Comparison of ENCODE assay signal across 8 cellular contexts in the genomic region with DNA sequence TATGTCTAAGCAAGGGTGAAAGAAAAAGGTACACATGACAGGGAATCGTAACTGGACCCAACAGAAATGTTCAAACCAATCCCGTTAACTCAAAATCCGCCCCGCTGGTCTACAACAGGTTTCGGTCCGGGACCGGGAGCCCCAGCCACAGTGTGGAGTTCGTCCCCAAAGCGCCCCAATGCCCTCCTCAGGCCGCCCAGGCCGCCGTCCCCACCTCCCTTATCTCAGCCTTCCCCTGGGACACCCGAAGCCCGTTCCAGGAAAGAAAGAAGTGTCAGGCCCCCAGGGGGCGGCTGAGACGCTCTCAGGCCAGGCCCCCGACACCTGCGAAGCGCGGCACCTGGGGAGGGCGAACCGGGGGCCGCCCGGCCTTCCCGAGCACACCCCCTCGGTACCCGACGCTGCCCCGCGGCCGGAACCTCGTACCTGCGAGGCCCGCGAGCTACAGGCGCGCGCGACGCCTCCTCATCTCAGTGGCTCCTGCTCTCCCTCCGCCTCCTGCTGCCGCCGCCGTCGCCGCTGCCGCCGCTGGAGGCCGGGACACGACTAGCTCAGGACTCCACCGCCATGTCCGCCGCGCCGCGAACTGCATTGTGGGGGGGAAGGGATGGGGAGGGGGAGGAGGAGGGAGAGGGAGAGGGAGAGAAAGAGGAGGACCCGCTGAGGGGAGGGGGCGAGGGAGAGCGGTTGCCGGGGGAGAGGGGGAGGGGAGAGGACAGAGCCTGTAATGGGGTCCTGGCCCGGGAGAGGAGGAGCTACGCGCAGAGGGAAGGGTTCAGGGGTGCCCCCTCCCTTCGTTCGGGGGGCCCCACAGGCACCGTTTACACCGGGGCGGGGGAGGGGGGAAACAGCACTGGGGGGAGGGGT. TPM values are rescaled to one million over a fixed set of nuclear protein-coding genes. Genes with fewer than 3 reads are reported as not detected.
A peak's percentile ranks its signal among the peaks of the same experiment; 100 is the strongest.
DNase-seq lines count a peak whose midpoint lies in the region; ATAC-seq, FAIRE-seq and TF ChIP-seq lines count a peak whose summit lies in the region.

A gene with protein sequence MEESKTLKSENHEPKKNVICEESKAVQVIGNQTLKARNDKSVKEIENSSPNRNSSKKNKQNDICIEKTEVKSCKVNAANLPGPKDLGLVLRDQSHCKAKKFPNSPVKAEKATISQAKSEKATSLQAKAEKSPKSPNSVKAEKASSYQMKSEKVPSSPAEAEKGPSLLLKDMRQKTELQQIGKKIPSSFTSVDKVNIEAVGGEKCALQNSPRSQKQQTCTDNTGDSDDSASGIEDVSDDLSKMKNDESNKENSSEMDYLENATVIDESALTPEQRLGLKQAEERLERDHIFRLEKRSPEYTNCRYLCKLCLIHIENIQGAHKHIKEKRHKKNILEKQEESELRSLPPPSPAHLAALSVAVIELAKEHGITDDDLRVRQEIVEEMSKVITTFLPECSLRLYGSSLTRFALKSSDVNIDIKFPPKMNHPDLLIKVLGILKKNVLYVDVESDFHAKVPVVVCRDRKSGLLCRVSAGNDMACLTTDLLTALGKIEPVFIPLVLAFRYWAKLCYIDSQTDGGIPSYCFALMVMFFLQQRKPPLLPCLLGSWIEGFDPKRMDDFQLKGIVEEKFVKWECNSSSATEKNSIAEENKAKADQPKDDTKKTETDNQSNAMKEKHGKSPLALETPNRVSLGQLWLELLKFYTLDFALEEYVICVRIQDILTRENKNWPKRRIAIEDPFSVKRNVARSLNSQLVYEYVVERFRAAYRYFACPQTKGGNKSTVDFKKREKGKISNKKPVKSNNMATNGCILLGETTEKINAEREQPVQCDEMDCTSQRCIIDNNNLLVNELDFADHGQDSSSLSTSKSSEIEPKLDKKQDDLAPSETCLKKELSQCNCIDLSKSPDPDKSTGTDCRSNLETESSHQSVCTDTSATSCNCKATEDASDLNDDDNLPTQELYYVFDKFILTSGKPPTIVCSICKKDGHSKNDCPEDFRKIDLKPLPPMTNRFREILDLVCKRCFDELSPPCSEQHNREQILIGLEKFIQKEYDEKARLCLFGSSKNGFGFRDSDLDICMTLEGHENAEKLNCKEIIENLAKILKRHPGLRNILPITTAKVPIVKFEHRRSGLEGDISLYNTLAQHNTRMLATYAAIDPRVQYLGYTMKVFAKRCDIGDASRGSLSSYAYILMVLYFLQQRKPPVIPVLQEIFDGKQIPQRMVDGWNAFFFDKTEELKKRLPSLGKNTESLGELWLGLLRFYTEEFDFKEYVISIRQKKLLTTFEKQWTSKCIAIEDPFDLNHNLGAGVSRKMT (N-terminal part only) (minus strand): TSS at position 588 of the 867 bp plus-strand sequence. CDS start 26,812 bp downstream, outside the sequence.

- TF ChIP-seq CTCF in D721Med (IDR thresholded peaks at IDR 0.05; ENCODE audit: insufficient read depth, missing control alignments) (no peak), RWPE2 (IDR thresholded peaks at IDR 0.05; ENCODE audit: poor library complexity, severe bottlenecking) (peak; percentile 15), neural progenitor cell (IDR thresholded peaks at IDR 0.05) (peak; percentile 26), stomach (IDR thresholded peaks at IDR 0.05) (peak in 1 of 7 experiments; percentile 10)

- H3K27ac Mint-ChIP-seq in neural progenitor cell, result peak within 1 kb of the TSS; percentile 97

- intact Hi-C loops in stomach (cut with DNase I; ENCODE audit: low total_unique reads), result no loop called here

- H2AFZ ChIP-seq in neural progenitor cell (replicated peaks), result peak within 1 kb of the TSS; percentile 81

- peak; percentile 24 for DNase-seq in D721Med (ENCODE audit: insufficient read length, low spot score)
- peak; percentile 76 for DNase-seq in RWPE2 (ENCODE audit: low spot score)
- DNase-seq in activated gamma-delta T cell treated with Interleukin-2 at 50 U/mL for 16 hours, result peak; percentile 67
- DNase-seq in foreskin melanocyte, result peak; percentile 59
- DNase-seq in neural progenitor cell (ENCODE audit: low spot score), result peak; percentile 97
- DNase-seq in stomach, result peak; percentile 72

- TF ChIP-seq EP300 in stomach (IDR thresholded peaks at IDR 0.05), result no peak

- peaks cover 26% of the 10 kb centered on the region for H3K4me1 ChIP-seq in RWPE2 (ENCODE audit: insufficient read depth, poor library complexity, severe bottlenecking)
- peaks cover 28% of the 10 kb centered on the region for H3K4me1 ChIP-seq in neural progenitor cell
- peaks cover 0 to 52% (median 36%) of the 10 kb centered on the region in 4 donors for H3K4me1 ChIP-seq in stomach

- peak within 1 kb of the TSS; percentile 93 for H3K27ac ChIP-seq in KOPT-K1 (ENCODE audit: low read depth, low read length, poor library complexity, severe bottlenecking)
- peak within 1 kb of the TSS; percentile 82 for H3K27ac ChIP-seq in RWPE2 (ENCODE audit: poor library complexity, severe bottlenecking)
- H3K27ac ChIP-seq in neural progenitor cell, result peak within 1 kb of the TSS; percentile 94
- H3K27ac ChIP-seq in stomach, result peak within 1 kb of the TSS; percentile 87 to 94 (median 91)

- H3K36me3 ChIP-seq in KOPT-K1 (ENCODE audit: insufficient read depth, low read length) (0 out of 2 replicates have a peak, but pooled peaks cover under 1% of the 10 kb centered on the region), RWPE2 (ENCODE audit: low read depth) (no peaks in the 10 kb centered on the region), neural progenitor cell (no peaks in the 10 kb centered on the region), stomach (no peaks in the 10 kb centered on the region)

- peak within 1 kb of the TSS; percentile 95 for H3K4me2 ChIP-seq in neural progenitor cell

- H3K9me3 Mint-ChIP-seq in neural progenitor cell, result peaks cover 2% of the 10 kb centered on the region

- peak within 1 kb of the TSS; percentile 92 for H3K4me3 ChIP-seq in RWPE2 (ENCODE audit: severe bottlenecking)
- H3K4me3 ChIP-seq in neural progenitor cell, result peak within 1 kb of the TSS; percentile 67
- H3K4me3 ChIP-seq in stomach, result peak within 1 kb of the TSS; percentile 78 to 99 (median 92)

- H3K4me1 Mint-ChIP-seq in neural progenitor cell, result peaks cover 21% of the 10 kb centered on the region

- H3K27me3 Mint-ChIP-seq in neural progenitor cell (ENCODE audit: insufficient read depth, low read depth), result peaks cover 2% of the 10 kb centered on the region

- ATAC-seq in GM21528 (IDR thresholded peaks at IDR 0.05; ENCODE audit: low FRiP score, unreplicated experiment) (peak; percentile 42), RWPE2 (ENCODE audit: low read depth) (peak; percentile 60)

- peaks cover 31% of the 10 kb centered on the region for H3F3A ChIP-seq in neural progenitor cell (ENCODE audit: low read depth)

- H3K79me2 ChIP-seq in neural progenitor cell (ENCODE audit: low read depth), result peaks cover 54% of the 10 kb centered on the region

- H3K27me3 ChIP-seq in RWPE2 (ENCODE audit: insufficient read depth, poor library complexity, severe bottlenecking), result no peaks in the 10 kb centered on the region
- no peaks in the 10 kb centered on the region for H3K27me3 ChIP-seq in neural progenitor cell
- H3K27me3 ChIP-seq in stomach, result no peaks in the 10 kb centered on the region

- WGBS in stomach, 5 donors, result 0 to 2% (median 1%) methylated on average over 25 to 67 of the region's 68 CpGs

- peak within 1 kb of the TSS; percentile 89 for H3K4me3 Mint-ChIP-seq in neural progenitor cell

- peaks cover 4% of the 10 kb centered on the region for H3K36me3 Mint-ChIP-seq in neural progenitor cell

- no peak for TF ChIP-seq POLR2A in stomach (IDR thresholded peaks at IDR 0.05)

- H3K9me3 ChIP-seq in KOPT-K1 (ENCODE audit: insufficient read depth, low read length, poor library complexity, severe bottlenecking) (no peaks in the 10 kb centered on the region), RWPE2 (ENCODE audit: severe bottlenecking) (no peaks in the 10 kb centered on the region), neural progenitor cell (ENCODE audit: low read depth) (no peaks in the 10 kb centered on the region), stomach (no peaks in the 10 kb centered on the region)

- peaks cover 49% of the 10 kb centered on the region for H4K20me1 ChIP-seq in neural progenitor cell (ENCODE audit: low read depth)

- H3K9ac ChIP-seq in neural progenitor cell, result peak within 1 kb of the TSS; percentile 63

- FAIRE-seq in D721Med (lab: Jason Lieb, UNC), result no peak

RNA-seq across cellular contexts. Expression of the gene that starts here (rescaled TPM):
- 87.2 and 139 TPM in 2 replicates for total RNA-seq in neural progenitor cell (ENCODE audit: low replicate concordance)
- 100 to 1,000 TPM in 1 of 5 donors, 10 to 100 TPM in 4; 17.4 to 107 (median 57.7) TPM for total RNA-seq in stomach
- polyA plus RNA-seq in stomach, result 10 to 100 TPM; 11.8 to 23.4 (median 22.6) TPM

Comparison
In these comparisons a context has a peak if more than half of its experiments do, and no peak if none do; other contexts are left out.
1. Peak in every context shown above with its lines: DNase-seq, ATAC-seq, H3K4me3 ChIP-seq and H3K27ac ChIP-seq.
2. DNase-seq: peak in every context shown above with its lines; median percentile 97 in neural progenitor cell; 76 in RWPE2; 72 in stomach; 67 in activated gamma-delta T cell treated with Interleukin-2 at 50 U/mL for 16 hours; 59 in foreskin melanocyte; 24 in D721Med.